Comparison of ENCODE assay signal across 27 cellular contexts in genomic region chr13:73720216-73720840, GRCh38.
DNase-seq lines count a peak whose midpoint lies in the region; TF ChIP-seq lines count a peak whose summit lies in the region.
"Had no signal": no experiment of that assay in that cellular context is flagged by ENCODE, and none has a peak within 500 bp of the region (broad histone marks: within the 10 kb centered on the region; RNA-seq: fewer than 3 reads in every experiment).

No MANE protein-coding gene starts in this region.

- H2AFZ ChIP-seq in H9 (ENCODE audit: low read length) = no peak overlapping the region

- peaks cover 43% of the 10 kb centered on the region for H3K4me1 ChIP-seq in CD4-positive, alpha-beta memory T cell (ENCODE audit: insufficient read depth, low read length)
- peaks cover 7% of the 10 kb centered on the region for H3K4me1 ChIP-seq in H9 (ENCODE audit: insufficient read depth, low read length)
- H3K4me1 ChIP-seq: prostate gland, SJSA1 had no signal

- no peak overlapping the region for H2BK12ac ChIP-seq in H9 (ENCODE audit: insufficient read length, low read depth, low read length)

- H3K4me1 Mint-ChIP-seq in CD4-positive, alpha-beta memory T cell = peaks cover 50 to 76% (median 66%) of the 10 kb centered on the region in 4 donors
- H3K4me1 Mint-ChIP-seq in H9 = peaks cover 60 to 69% of the 10 kb centered on the region in 2 experiments
- H3K4me1 Mint-ChIP-seq in chondrocyte (ENCODE audit: low read depth) = peaks cover 41% of the 10 kb centered on the region
- peaks cover 32 to 59% of the 10 kb centered on the region in 2 donors for H3K4me1 Mint-ChIP-seq in immature natural killer cell

- peaks cover 16 to 25% of the 10 kb centered on the region in 2 donors for H3K36me3 Mint-ChIP-seq in CD4-positive, alpha-beta memory T cell
- no peaks in the 10 kb centered on the region; a peak in 1 of 7 replicates for H3K36me3 Mint-ChIP-seq in H9 (ENCODE audit: insufficient read depth in 1 of 3, low read depth in 3 of 3)
- peaks cover 3% of the 10 kb centered on the region for H3K36me3 Mint-ChIP-seq in chondrocyte (ENCODE audit: low read depth)
- peaks cover 0 to 3% (median 0%) of the 10 kb centered on the region in 3 donors for H3K36me3 Mint-ChIP-seq in immature natural killer cell

- no peaks in the 10 kb centered on the region for H3K79me1 ChIP-seq in H9 (ENCODE audit: insufficient read depth, low read depth, low read length, poor library complexity, severe bottlenecking)

- H3K36me3 ChIP-seq in CD4-positive, alpha-beta memory T cell (ENCODE audit: insufficient read depth, low read length) = no peaks in the 10 kb centered on the region
- H3K36me3 ChIP-seq: neutrophil, prostate gland, SJSA1 had no signal

- no peak overlapping the region for H3K4me3 Mint-ChIP-seq in CD4-positive, alpha-beta memory T cell
- H3K4me3 Mint-ChIP-seq in H9 = no peak overlapping the region
- H3K4me3 Mint-ChIP-seq in chondrocyte (ENCODE audit: unreplicated experiment) = no peak overlapping the region
- H3K4me3 Mint-ChIP-seq in immature natural killer cell = no peak overlapping the region
- H3K4me3 Mint-ChIP-seq: memory B cell had no signal

- no peaks in the 10 kb centered on the region for H3K23me2 ChIP-seq in H9 (ENCODE audit: insufficient read length, low read depth, low read length, poor library complexity, severe bottlenecking)

- H3K56ac ChIP-seq in H9 (ENCODE audit: insufficient read length, low read depth, low read length) = no peak overlapping the region

- no peaks in the 10 kb centered on the region for H3K9me3 Mint-ChIP-seq in CD4-positive, alpha-beta memory T cell
- H3K9me3 Mint-ChIP-seq in H9 (no peaks in the 10 kb centered on the region), chondrocyte (ENCODE audit: low read depth) (no peaks in the 10 kb centered on the region), immature natural killer cell (no peaks in the 10 kb centered on the region)
- H3K9me3 Mint-ChIP-seq: memory B cell had no signal

- H4K91ac ChIP-seq in H9 (ENCODE audit: insufficient read length, low read depth, low read length) = no peak overlapping the region

- no peak for DNase-seq in CD4-positive, alpha-beta memory T cell
- no peak for DNase-seq in H9
- no peak for DNase-seq in chondrocyte (ENCODE audit: low spot score)
- no peak for DNase-seq in immature natural killer cell
- DNase-seq in HPDE6-E6E7 (ENCODE audit: extremely low spot score) = no peak
- no peak for DNase-seq in SKM-1 (lab: John Stamatoyannopoulos, UW; ENCODE audit: unreplicated experiment)
- no peak for DNase-seq in NCI-H1417 treated with DMSO at 0.1 percent for 48 hours (lab: John Stamatoyannopoulos, UW)
- DNase-seq in foreskin melanocyte = no peak
- DNase-seq: ACHN; activated CD4-positive, alpha-beta T cell treated with anti-CD3 and anti-CD28 coated beads, Interleukin-2, amount 50 U/mL, for 4 hours; activated naive CD4-positive, alpha-beta T cell treated with Interleukin-2 at 50 U/mL for 16 hours; amygdala; Calu3; heart left ventricle; left colon; NCI-H1092; NCI-H1930; NCI-H2227 treated with DMSO at 0.1 percent for 48 hours; NCI-H82; stimulated activated naive CD4-positive, alpha-beta T cell; T-helper 1 cell had no signal

- TF ChIP-seq CTCF in H9 (conservative IDR thresholded peaks at IDR 0.05) = no peak
- no peak for TF ChIP-seq CTCF in chondrocyte (IDR thresholded peaks at IDR 0.05)

- no peak overlapping the region for H3K18ac ChIP-seq in H9 (ENCODE audit: insufficient read length, low read depth, low read length)

- H3K23ac ChIP-seq in H9 (ENCODE audit: insufficient read length, low read depth, low read length) = no peak overlapping the region

- CTCF ChIA-PET in CD4-positive, alpha-beta memory T cell (lab: Charles Lee; ENCODE audit: partially characterized antibody) = interaction anchor here (0.9 to 2.7 kb wide), 3 partner anchors 10 to 566 kb away, joined by 3 to 7 read pairs (median 7); no protein-coding TSS in a partner anchor

- intact Hi-C loops in CD4-positive, alpha-beta memory T cell (cut with micrococcal nuclease) = no loop called here

- no CpG with 5 or more reads among the region's 5 CpGs for WGBS in H9 (ENCODE audit: extremely low coverage, insufficient read length, low lambda C conversion rate)

- no peaks in the 10 kb centered on the region for H4K20me1 ChIP-seq in H9 (ENCODE audit: control insufficient read depth, insufficient read depth, insufficient read length)

- POLR2A ChIA-PET in CD4-positive, alpha-beta memory T cell (lab: Charles Lee; ENCODE audit: partially characterized antibody) = interaction anchor here (1.1 kb wide), 1 partner anchor 47 kb away, joined by 3 read pairs; no protein-coding TSS in a partner anchor

- H3K79me2 ChIP-seq in H9 (ENCODE audit: insufficient read depth, low read length) = no peaks in the 10 kb centered on the region

- H3K4me3 ChIP-seq in CD4-positive, alpha-beta memory T cell (ENCODE audit: low read length in 2 of 2) = no peak overlapping the region
- H3K4me3 ChIP-seq: GM12878, heart left ventricle, prostate gland, SJSA1 had no signal

- no peaks in the 10 kb centered on the region for H3K9me3 ChIP-seq in CD4-positive, alpha-beta memory T cell (ENCODE audit: control insufficient read depth in 1 of 2, low read length in 2 of 2)
- no peaks in the 10 kb centered on the region for H3K9me3 ChIP-seq in H9 (ENCODE audit: control insufficient read depth, low read depth, low read length)
- H3K9me3 ChIP-seq: heart left ventricle, neutrophil, prostate gland, SJSA1 had no signal

- H3K27ac ChIP-seq in CD4-positive, alpha-beta memory T cell (ENCODE audit: low read depth, low read length) = no peak overlapping the region
- H3K27ac ChIP-seq in H9 (ENCODE audit: insufficient read length, low read depth, low read length) = no peak overlapping the region
- H3K27ac ChIP-seq: heart left ventricle, HL-60, neutrophil, prostate gland, SJSA1 had no signal

- H3K4ac ChIP-seq in H9 (ENCODE audit: low read depth, low read length) = no peak overlapping the region

- no peak overlapping the region for H3K4me2 ChIP-seq in H9 (ENCODE audit: insufficient read depth, insufficient read length, low read length)

- H2BK15ac ChIP-seq in H9 (ENCODE audit: low read depth, low read length) = no peak overlapping the region

- no peak overlapping the region for H2BK120ac ChIP-seq in H9 (ENCODE audit: low read depth, low read length, poor library complexity, severe bottlenecking)

- H3K27ac Mint-ChIP-seq in CD4-positive, alpha-beta memory T cell = peak overlapping the region; percentile 24 to 80 (median 60)
- H3K27ac Mint-ChIP-seq in H9 = no peak overlapping the region
- H3K27ac Mint-ChIP-seq in chondrocyte (ENCODE audit: unreplicated experiment) = peak overlapping the region; percentile 15
- H3K27ac Mint-ChIP-seq in immature natural killer cell = peak overlapping the region in 5 of 6 donors; percentile 9 to 38 (median 26)
- H3K27ac Mint-ChIP-seq: memory B cell had no signal

- H3K14ac ChIP-seq in H9 (ENCODE audit: insufficient read depth, low read length) = no peak overlapping the region

- H3K27me3 Mint-ChIP-seq in CD4-positive, alpha-beta memory T cell = no peaks in the 10 kb centered on the region
- H3K27me3 Mint-ChIP-seq in H9 (ENCODE audit: low read depth) = no peaks in the 10 kb centered on the region
- H3K27me3 Mint-ChIP-seq in chondrocyte (ENCODE audit: low read depth) = no peaks in the 10 kb centered on the region
- H3K27me3 Mint-ChIP-seq in immature natural killer cell (ENCODE audit: low read depth in 3 of 3) = peaks cover 2 to 7% (median 2%) of the 10 kb centered on the region in 3 donors
- H3K27me3 Mint-ChIP-seq: memory B cell had no signal

- H4K8ac ChIP-seq in H9 (replicated peaks; ENCODE audit: insufficient read length, low read depth, low read length) = no peak overlapping the region

- H2AK5ac ChIP-seq in H9 (ENCODE audit: insufficient read length, low read length) = no peak overlapping the region

- no peaks in the 10 kb centered on the region for H3K27me3 ChIP-seq in CD4-positive, alpha-beta memory T cell (ENCODE audit: insufficient read depth, low read length)
- H3K27me3 ChIP-seq in H9 (ENCODE audit: insufficient read depth, low read length) = no peaks in the 10 kb centered on the region
- H3K27me3 ChIP-seq: heart left ventricle, neutrophil, SJSA1 had no signal

- H3T11ph ChIP-seq in H9 (ENCODE audit: low read length) = no peak overlapping the region

- no peak overlapping the region for H4K5ac ChIP-seq in H9 (ENCODE audit: insufficient read length, low read depth, low read length)

- H3K9ac ChIP-seq in H9 (ENCODE audit: extremely low read depth, insufficient read length, low read length) = no peak overlapping the region

- H2BK20ac ChIP-seq in H9 (ENCODE audit: low read depth, low read length, poor library complexity, severe bottlenecking) = peak overlapping the region; percentile 64

- H2BK5ac ChIP-seq in H9 (ENCODE audit: insufficient read length, low read length) = no peak overlapping the region

Comparison
In these comparisons a context has a peak if more than half of its experiments do, and no peak if none do; other contexts are left out.
1. H3K27ac Mint-ChIP-seq: peak in CD4-positive, alpha-beta memory T cell (7 of 7), chondrocyte (single experiment) and immature natural killer cell (5 of 6); none in H9 (0 of 3).